In genomic region chr19:40445945-40446784, GRCh38 we compare ENCODE assay signal across 1 cellular context.
A peak's percentile ranks its signal among the peaks of the same experiment; 100 is the strongest.
TF ChIP-seq lines count a peak whose summit lies in the region.

No MANE protein-coding gene starts in this region.

TF ChIP-seq in K562, 482 proteins besides CTCF, POLR2A, EP300 and RAD21 (continued from another document and continues in another):
- no peak for TF ChIP-seq ARID3B (CRISPR knock-in tag; IDR thresholded peaks at IDR 0.05; ENCODE audit: borderline replicate concordance)
- no peak for TF ChIP-seq FOXM1 (IDR thresholded peaks at IDR 0.05; ENCODE audit: low read depth)
- no peak for TF ChIP-seq FOXM1 (CRISPR knock-in tag; IDR thresholded peaks at IDR 0.05; ENCODE audit: low read depth)
- TF ChIP-seq, protein P1, sequence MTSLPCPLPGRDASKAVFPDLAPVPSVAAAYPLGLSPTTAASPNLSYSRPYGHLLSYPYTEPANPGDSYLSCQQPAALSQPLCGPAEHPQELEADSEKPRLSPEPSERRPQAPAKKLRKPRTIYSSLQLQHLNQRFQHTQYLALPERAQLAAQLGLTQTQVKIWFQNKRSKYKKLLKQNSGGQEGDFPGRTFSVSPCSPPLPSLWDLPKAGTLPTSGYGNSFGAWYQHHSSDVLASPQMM (CRISPR knock-in tag; IDR thresholded peaks at IDR 0.05) = no peak
- TF ChIP-seq, protein P2, sequence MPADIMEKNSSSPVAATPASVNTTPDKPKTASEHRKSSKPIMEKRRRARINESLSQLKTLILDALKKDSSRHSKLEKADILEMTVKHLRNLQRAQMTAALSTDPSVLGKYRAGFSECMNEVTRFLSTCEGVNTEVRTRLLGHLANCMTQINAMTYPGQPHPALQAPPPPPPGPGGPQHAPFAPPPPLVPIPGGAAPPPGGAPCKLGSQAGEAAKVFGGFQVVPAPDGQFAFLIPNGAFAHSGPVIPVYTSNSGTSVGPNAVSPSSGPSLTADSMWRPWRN (IDR thresholded peaks at IDR 0.05; ENCODE audit: low read depth) = no peak
- TF ChIP-seq ZNF77 (CRISPR knock-in tag; IDR thresholded peaks at IDR 0.05) = no peak
- TF ChIP-seq CBFA2T2 (conservative IDR thresholded peaks at IDR 0.05) = no peak
- peak; percentile 57 for TF ChIP-seq POLR2H (tag; IDR thresholded peaks at IDR 0.05; ENCODE audit: low read depth)
- no peak for TF ChIP-seq CEBPG (CRISPR knock-in tag; IDR thresholded peaks at IDR 0.05)
- TF ChIP-seq CEBPG (tag; conservative IDR thresholded peaks at IDR 0.05 in 1 of 2, IDR thresholded peaks at IDR 0.05 in 1 of 2) = no peak
- TF ChIP-seq, protein P3, sequence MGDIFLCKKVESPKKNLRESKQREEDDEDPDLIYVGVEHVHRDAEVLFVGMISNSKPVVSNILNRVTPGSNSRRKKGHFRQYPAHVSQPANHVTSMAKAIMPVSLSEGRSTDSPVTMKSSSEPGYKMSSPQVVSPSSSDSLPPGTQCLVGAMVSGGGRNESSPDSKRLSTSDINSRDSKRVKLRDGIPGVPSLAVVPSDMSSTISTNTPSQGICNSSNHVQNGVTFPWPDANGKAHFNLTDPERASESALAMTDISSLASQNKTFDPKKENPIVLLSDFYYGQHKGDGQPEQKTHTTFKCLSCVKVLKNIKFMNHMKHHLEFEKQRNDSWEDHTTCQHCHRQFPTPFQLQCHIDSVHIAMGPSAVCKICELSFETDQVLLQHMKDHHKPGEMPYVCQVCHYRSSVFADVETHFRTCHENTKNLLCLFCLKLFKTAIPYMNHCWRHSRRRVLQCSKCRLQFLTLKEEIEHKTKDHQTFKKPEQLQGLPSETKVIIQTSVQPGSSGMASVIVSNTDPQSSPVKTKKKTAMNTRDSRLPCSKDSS (IDR thresholded peaks at IDR 0.05; ENCODE audit: low read depth, partially characterized antibody) = no peak
- TF ChIP-seq FIP1L1 (IDR thresholded peaks at IDR 0.05; ENCODE audit: low read depth, low read length, poor library complexity, severe bottlenecking) = no peak
- TF ChIP-seq LEF1 (IDR thresholded peaks at IDR 0.05) = peak; percentile 95
- 0 out of 2 replicates have a peak, but pooled peaks have one; percentile 15 for TF ChIP-seq NBN (IDR thresholded peaks at IDR 0.05; ENCODE audit: low read depth)
- no peak for TF ChIP-seq ARNT (IDR thresholded peaks at IDR 0.05)
- peak; percentile 19; the same call in 1 of the 2 replicates for TF ChIP-seq ZBTB7A (IDR thresholded peaks at IDR 0.05; ENCODE audit: borderline replicate concordance, control insufficient read depth, low read depth, low read length)
- TF ChIP-seq RCOR1 (IDR thresholded peaks at IDR 0.05; ENCODE audit: borderline replicate concordance in 1 of 2, low read depth in 2 of 2, low read length in 2 of 2) = peak in 1 of 2 experiments; percentile 53; a peak in 1 of 4 replicates
- TF ChIP-seq, protein P4, sequence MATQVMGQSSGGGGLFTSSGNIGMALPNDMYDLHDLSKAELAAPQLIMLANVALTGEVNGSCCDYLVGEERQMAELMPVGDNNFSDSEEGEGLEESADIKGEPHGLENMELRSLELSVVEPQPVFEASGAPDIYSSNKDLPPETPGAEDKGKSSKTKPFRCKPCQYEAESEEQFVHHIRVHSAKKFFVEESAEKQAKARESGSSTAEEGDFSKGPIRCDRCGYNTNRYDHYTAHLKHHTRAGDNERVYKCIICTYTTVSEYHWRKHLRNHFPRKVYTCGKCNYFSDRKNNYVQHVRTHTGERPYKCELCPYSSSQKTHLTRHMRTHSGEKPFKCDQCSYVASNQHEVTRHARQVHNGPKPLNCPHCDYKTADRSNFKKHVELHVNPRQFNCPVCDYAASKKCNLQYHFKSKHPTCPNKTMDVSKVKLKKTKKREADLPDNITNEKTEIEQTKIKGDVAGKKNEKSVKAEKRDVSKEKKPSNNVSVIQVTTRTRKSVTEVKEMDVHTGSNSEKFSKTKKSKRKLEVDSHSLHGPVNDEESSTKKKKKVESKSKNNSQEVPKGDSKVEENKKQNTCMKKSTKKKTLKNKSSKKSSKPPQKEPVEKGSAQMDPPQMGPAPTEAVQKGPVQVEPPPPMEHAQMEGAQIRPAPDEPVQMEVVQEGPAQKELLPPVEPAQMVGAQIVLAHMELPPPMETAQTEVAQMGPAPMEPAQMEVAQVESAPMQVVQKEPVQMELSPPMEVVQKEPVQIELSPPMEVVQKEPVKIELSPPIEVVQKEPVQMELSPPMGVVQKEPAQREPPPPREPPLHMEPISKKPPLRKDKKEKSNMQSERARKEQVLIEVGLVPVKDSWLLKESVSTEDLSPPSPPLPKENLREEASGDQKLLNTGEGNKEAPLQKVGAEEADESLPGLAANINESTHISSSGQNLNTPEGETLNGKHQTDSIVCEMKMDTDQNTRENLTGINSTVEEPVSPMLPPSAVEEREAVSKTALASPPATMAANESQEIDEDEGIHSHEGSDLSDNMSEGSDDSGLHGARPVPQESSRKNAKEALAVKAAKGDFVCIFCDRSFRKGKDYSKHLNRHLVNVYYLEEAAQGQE (CRISPR knock-in tag; IDR thresholded peaks at IDR 0.05; ENCODE audit: low read depth) = no peak; the same call in 1 of the 2 replicates
- TF ChIP-seq GMEB1 (CRISPR knock-in tag; IDR thresholded peaks at IDR 0.05) = no peak
- TF ChIP-seq HCFC1 (IDR thresholded peaks at IDR 0.05; ENCODE audit: low read depth, low read length) = no peak; the same call in 1 of the 2 replicates
- TF ChIP-seq DIDO1 (tag; IDR thresholded peaks at IDR 0.05; ENCODE audit: low read depth) = no peak
- TF ChIP-seq CREM (IDR thresholded peaks at IDR 0.05; ENCODE audit: low read depth) = no peak
- TF ChIP-seq, protein P5, sequence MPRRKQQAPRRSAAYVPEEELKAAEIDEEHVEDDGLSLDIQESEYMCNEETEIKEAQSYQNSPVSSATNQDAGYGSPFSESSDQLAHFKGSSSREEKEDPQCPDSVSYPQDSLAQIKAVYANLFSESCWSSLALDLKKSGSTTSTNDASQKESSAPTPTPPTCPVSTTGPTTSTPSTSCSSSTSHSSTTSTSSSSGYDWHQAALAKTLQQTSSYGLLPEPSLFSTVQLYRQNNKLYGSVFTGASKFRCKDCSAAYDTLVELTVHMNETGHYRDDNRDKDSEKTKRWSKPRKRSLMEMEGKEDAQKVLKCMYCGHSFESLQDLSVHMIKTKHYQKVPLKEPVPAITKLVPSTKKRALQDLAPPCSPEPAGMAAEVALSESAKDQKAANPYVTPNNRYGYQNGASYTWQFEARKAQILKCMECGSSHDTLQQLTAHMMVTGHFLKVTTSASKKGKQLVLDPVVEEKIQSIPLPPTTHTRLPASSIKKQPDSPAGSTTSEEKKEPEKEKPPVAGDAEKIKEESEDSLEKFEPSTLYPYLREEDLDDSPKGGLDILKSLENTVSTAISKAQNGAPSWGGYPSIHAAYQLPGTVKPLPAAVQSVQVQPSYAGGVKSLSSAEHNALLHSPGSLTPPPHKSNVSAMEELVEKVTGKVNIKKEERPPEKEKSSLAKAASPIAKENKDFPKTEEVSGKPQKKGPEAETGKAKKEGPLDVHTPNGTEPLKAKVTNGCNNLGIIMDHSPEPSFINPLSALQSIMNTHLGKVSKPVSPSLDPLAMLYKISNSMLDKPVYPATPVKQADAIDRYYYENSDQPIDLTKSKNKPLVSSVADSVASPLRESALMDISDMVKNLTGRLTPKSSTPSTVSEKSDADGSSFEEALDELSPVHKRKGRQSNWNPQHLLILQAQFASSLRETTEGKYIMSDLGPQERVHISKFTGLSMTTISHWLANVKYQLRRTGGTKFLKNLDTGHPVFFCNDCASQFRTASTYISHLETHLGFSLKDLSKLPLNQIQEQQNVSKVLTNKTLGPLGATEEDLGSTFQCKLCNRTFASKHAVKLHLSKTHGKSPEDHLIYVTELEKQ (CRISPR knock-in tag; IDR thresholded peaks at IDR 0.05) = no peak
- no peak for TF ChIP-seq BRF1 (IDR thresholded peaks at IDR 0.05; ENCODE audit: borderline replicate concordance, extremely low read depth, insufficient read length)
- TF ChIP-seq NFXL1 (CRISPR knock-in tag; IDR thresholded peaks at IDR 0.05) = no peak
- no peak for TF ChIP-seq ZNF655 (CRISPR knock-in tag; IDR thresholded peaks at IDR 0.05)
- no peak for TF ChIP-seq HNRNPL (IDR thresholded peaks at IDR 0.05; ENCODE audit: low read depth, low read length)
- no peak for TF ChIP-seq SIRT6 (IDR thresholded peaks at IDR 0.05; ENCODE audit: low read depth, low read length)
- no peak for TF ChIP-seq ARID1B (IDR thresholded peaks at IDR 0.05)
- no peak for TF ChIP-seq NFRKB (IDR thresholded peaks at IDR 0.05; ENCODE audit: low read depth)
- TF ChIP-seq ZNF23 (CRISPR knock-in tag; IDR thresholded peaks at IDR 0.05) = no peak
- TF ChIP-seq HDAC6 (IDR thresholded peaks at IDR 0.05; ENCODE audit: low read depth, low read length) = no peak
- TF ChIP-seq FOXJ3 (CRISPR knock-in tag; IDR thresholded peaks at IDR 0.05) = no peak
- peak in 1 of 2 experiments; percentile 23; a peak in 3 of 4 replicates for TF ChIP-seq MAZ (CRISPR knock-in tag; conservative IDR thresholded peaks at IDR 0.05 in 1 of 2, IDR thresholded peaks at IDR 0.05 in 1 of 2)
- TF ChIP-seq ZNF3 (CRISPR knock-in tag; IDR thresholded peaks at IDR 0.05) = peak; percentile 14; the same call in 1 of the 2 replicates
- no peak for TF ChIP-seq TAL1 (IDR thresholded peaks at IDR 0.05)
- peak; percentile 2; the same call in 1 of the 2 replicates for TF ChIP-seq PHF8 (IDR thresholded peaks at IDR 0.05; ENCODE audit: borderline replicate concordance, low read length)
- no peak for TF ChIP-seq ZBTB12 (CRISPR knock-in tag; IDR thresholded peaks at IDR 0.05)
- no peak for TF ChIP-seq CSDE1 (IDR thresholded peaks at IDR 0.05)
- TF ChIP-seq SMARCA5 (IDR thresholded peaks at IDR 0.05) = no peak
- TF ChIP-seq CBFB (CRISPR knock-in tag; IDR thresholded peaks at IDR 0.05) = no peak
- TF ChIP-seq PTRF (tag; IDR thresholded peaks at IDR 0.05) = no peak
- TF ChIP-seq USF1 (CRISPR knock-in tag; IDR thresholded peaks at IDR 0.05) = no peak
- no peak for TF ChIP-seq MECOM (CRISPR knock-in tag; IDR thresholded peaks at IDR 0.05)
- TF ChIP-seq, protein P6, sequence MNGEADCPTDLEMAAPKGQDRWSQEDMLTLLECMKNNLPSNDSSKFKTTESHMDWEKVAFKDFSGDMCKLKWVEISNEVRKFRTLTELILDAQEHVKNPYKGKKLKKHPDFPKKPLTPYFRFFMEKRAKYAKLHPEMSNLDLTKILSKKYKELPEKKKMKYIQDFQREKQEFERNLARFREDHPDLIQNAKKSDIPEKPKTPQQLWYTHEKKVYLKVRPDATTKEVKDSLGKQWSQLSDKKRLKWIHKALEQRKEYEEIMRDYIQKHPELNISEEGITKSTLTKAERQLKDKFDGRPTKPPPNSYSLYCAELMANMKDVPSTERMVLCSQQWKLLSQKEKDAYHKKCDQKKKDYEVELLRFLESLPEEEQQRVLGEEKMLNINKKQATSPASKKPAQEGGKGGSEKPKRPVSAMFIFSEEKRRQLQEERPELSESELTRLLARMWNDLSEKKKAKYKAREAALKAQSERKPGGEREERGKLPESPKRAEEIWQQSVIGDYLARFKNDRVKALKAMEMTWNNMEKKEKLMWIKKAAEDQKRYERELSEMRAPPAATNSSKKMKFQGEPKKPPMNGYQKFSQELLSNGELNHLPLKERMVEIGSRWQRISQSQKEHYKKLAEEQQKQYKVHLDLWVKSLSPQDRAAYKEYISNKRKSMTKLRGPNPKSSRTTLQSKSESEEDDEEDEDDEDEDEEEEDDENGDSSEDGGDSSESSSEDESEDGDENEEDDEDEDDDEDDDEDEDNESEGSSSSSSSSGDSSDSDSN (IDR thresholded peaks at IDR 0.05; ENCODE audit: borderline replicate concordance in 1 of 2, low read depth in 2 of 2, low read length in 2 of 2) = no peak
- TF ChIP-seq ZNF75A (CRISPR knock-in tag; IDR thresholded peaks at IDR 0.05) = no peak
- TF ChIP-seq ZNF717 (CRISPR knock-in tag; IDR thresholded peaks at IDR 0.05) = 0 out of 2 replicates have a peak, but pooled peaks have one; percentile 61
- 0 out of 2 replicates have a peak, but pooled peaks have one; percentile 11 for TF ChIP-seq ZFP1 (CRISPR knock-in tag; IDR thresholded peaks at IDR 0.05)
- no peak for TF ChIP-seq RFX7 (CRISPR knock-in tag; IDR thresholded peaks at IDR 0.05)
